35 cellular contexts compared by ENCODE assay signal in genomic region chr3:72263223-72264015, GRCh38.
"Had no signal": no experiment of that assay in that cellular context is flagged by ENCODE, and none has a peak within 500 bp of the region (broad histone marks: within the 10 kb centered on the region; RNA-seq: fewer than 3 reads in every experiment).

No MANE protein-coding gene starts in this region.

- DNase-seq: activated B cell treated with CpG ODN at 0.5 μM for 24 hours; activated CD4-positive, alpha-beta memory T cell treated with anti-CD3 and anti-CD28 coated beads for 36 hours; activated CD4-positive, alpha-beta T cell treated with anti-CD3 and anti-CD28 coated beads for 4 hours; activated CD4-positive, alpha-beta T cell treated with anti-CD3 and anti-CD28 coated beads, Interleukin-2, amount 50 U/mL, for 1 hour; activated CD4-positive, CD25-positive, alpha-beta regulatory T cell treated with anti-CD3 and anti-CD28 coated beads, Interleukin-2, amount 50 U/mL, for 72 hours; activated CD8-positive, alpha-beta memory T cell treated with anti-CD3 and anti-CD28 coated beads, Interleukin-2, amount 50 U/mL, for 4 hours; activated gamma-delta T cell treated with Interleukin-2 at 50 U/mL for 16 hours; activated naive CD4-positive, alpha-beta T cell treated with anti-CD3 and anti-CD28 coated beads for 36 hours; activated naive CD8-positive, alpha-beta T cell treated with anti-CD3 and anti-CD28 coated beads, Interleukin-2, amount 50 U/mL, for 24 hours; activated T-cell treated with anti-CD3 and anti-CD28 coated beads for 4 hours; activated T-cell treated with anti-CD3 and anti-CD28 coated beads, Interleukin-2, amount 50 U/mL, for 4 hours; amniotic stem cell; aorta; Kasumi-1; KG1; MG63; NCI-H1048; NCI-H1105 treated with DMSO at 0.1 percent for 48 hours; NCI-H1436; NCI-H1694; NCI-H1930; NCI-H2081 treated with DMSO at 0.1 percent for 48 hours; NCI-H345; NCI-H524 treated with DMSO at 0.1 percent for 48 hours; SHP77; SJCRH30; SW 1271; T-helper 1 cell; T-helper 2 cell; T-helper 9 cell had no signal

- H3K4me1 ChIP-seq: breast epithelium, SJCRH30 had no signal

- H3K9me3 ChIP-seq: breast epithelium, MG63, SJCRH30 had no signal

- H3K9me3 Mint-ChIP-seq: activated B cell treated with CpG ODN at 0.5 μM for 24 hours; activated T-cell treated with anti-CD3 and anti-CD28 coated beads, Interleukin-2, amount 50 U/mL, for 4 hours had no signal

- H3K27ac Mint-ChIP-seq: activated B cell treated with CpG ODN at 0.5 μM for 24 hours; activated CD4-positive, alpha-beta memory T cell treated with anti-CD3 and anti-CD28 coated beads for 36 hours; activated naive CD4-positive, alpha-beta T cell treated with anti-CD3 and anti-CD28 coated beads for 36 hours; activated naive CD8-positive, alpha-beta T cell; activated naive CD8-positive, alpha-beta T cell treated with anti-CD3 and anti-CD28 coated beads, Interleukin-2, amount 50 U/mL, for 24 hours; activated T-helper 1 cell treated with anti-CD3 and anti-CD28 coated beads, Interleukin-12 subunit alpha, Interleukin-12 subunit beta, Interleukin-2, Interleukin-4 antibody, amounts not matched to agents 30 ng/mL and 10 ng/mL and 1 ng/mL, durations not matched to agents 14 hours and 24 hours and 36 hours had no signal

- H3K27ac ChIP-seq: breast epithelium, SJCRH30, VCaP had no signal

- H3K27me3 Mint-ChIP-seq: activated naive CD8-positive, alpha-beta T cell had no signal

- H3K27me3 ChIP-seq: breast epithelium, MG63, SJCRH30 had no signal

- H3K4me3 Mint-ChIP-seq: activated B cell treated with CpG ODN at 0.5 μM for 24 hours; activated CD4-positive, alpha-beta memory T cell treated with anti-CD3 and anti-CD28 coated beads for 36 hours; activated naive CD4-positive, alpha-beta T cell treated with anti-CD3 and anti-CD28 coated beads for 36 hours; activated naive CD8-positive, alpha-beta T cell; activated naive CD8-positive, alpha-beta T cell treated with anti-CD3 and anti-CD28 coated beads, Interleukin-2, amount 50 U/mL, for 24 hours; activated T-cell treated with anti-CD3 and anti-CD28 coated beads, Interleukin-2, amount 50 U/mL, for 4 hours; activated T-helper 1 cell treated with anti-CD3 and anti-CD28 coated beads, Interleukin-12 subunit alpha, Interleukin-12 subunit beta, Interleukin-2, Interleukin-4 antibody, amounts not matched to agents 30 ng/mL and 10 ng/mL and 1 ng/mL, durations not matched to agents 14 hours and 24 hours and 36 hours had no signal

- H3K4me3 ChIP-seq: breast epithelium, MG63, SJCRH30 had no signal

- ATAC-seq: activated naive CD8-positive, alpha-beta T cell treated with anti-CD3 and anti-CD28 coated beads, Interleukin-2, amount 50 U/mL, for 24 hours; activated T-cell treated with anti-CD3 and anti-CD28 coated beads, Interleukin-2, amount 50 U/mL, for 4 hours; Panc1 had no signal

- H3K36me3 ChIP-seq: breast epithelium, MG63, SJCRH30 had no signal
